1 cellular context compared by ENCODE assay signal in the genomic region with DNA sequence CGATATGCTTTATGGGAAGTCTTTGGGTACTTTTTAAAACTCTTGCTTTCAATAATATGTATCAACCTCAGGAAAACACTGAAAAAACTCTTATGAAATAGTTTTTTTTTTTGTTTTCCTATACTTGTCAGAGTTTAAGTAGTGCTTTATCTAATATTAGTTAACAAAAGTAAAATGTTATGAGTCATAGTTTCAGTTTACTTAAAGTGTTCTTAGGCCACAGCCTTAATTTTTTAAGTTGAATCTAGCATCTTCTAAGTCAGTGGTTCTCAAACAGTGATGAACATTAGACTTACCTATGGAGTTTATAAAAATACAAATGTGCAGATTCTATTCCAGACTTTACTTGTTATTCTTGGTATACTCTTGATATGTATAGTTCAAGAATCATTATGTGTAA.
TF ChIP-seq lines count a peak whose summit lies in the region.

No MANE protein-coding gene starts in this region.

TF ChIP-seq in IMR-90, 13 proteins besides CTCF, POLR2A, EP300 and RAD21 (continued from another document):
- TF ChIP-seq, protein P1, sequence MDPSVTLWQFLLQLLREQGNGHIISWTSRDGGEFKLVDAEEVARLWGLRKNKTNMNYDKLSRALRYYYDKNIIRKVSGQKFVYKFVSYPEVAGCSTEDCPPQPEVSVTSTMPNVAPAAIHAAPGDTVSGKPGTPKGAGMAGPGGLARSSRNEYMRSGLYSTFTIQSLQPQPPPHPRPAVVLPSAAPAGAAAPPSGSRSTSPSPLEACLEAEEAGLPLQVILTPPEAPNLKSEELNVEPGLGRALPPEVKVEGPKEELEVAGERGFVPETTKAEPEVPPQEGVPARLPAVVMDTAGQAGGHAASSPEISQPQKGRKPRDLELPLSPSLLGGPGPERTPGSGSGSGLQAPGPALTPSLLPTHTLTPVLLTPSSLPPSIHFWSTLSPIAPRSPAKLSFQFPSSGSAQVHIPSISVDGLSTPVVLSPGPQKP (IDR thresholded peaks at IDR 0.05; ENCODE audit: borderline replicate concordance, low read depth, low read length), result no peak
- TF ChIP-seq, protein P2, sequence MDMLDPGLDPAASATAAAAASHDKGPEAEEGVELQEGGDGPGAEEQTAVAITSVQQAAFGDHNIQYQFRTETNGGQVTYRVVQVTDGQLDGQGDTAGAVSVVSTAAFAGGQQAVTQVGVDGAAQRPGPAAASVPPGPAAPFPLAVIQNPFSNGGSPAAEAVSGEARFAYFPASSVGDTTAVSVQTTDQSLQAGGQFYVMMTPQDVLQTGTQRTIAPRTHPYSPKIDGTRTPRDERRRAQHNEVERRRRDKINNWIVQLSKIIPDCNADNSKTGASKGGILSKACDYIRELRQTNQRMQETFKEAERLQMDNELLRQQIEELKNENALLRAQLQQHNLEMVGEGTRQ (IDR thresholded peaks at IDR 0.05; ENCODE audit: low read depth, low read length), result no peak
TF ChIP-seq in IMR-90: peak in this region for 0.
